Comparison of ENCODE assay signal across 28 cellular contexts in the genomic region with DNA sequence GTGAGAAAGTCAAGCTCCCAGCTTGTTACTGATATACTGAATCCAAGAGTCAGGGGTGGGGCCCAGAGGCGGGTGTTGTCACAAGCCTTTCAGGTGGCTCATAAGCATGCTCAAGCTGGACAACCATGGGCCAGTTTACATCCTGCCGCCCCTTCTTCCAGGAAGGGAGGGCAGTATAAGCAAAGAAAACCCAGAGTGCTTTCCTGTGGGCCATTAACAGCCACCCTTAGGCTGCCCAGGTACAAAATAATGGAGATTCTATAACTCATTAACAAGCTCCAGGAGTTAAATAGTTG.
"Had no signal": no experiment of that assay in that cellular context is flagged by ENCODE, and none has a peak within 500 bp of the region (broad histone marks: within the 10 kb centered on the region; RNA-seq: fewer than 3 reads in every experiment).

No MANE protein-coding gene starts in this region.

- H3K4me1 ChIP-seq: body of pancreas, colonic mucosa, left ventricle myocardium inferior, pancreas, psoas muscle, vagina had no signal

- H3K27me3 ChIP-seq: body of pancreas, colonic mucosa, sigmoid colon, upper lobe of left lung, vagina had no signal

- H3K27ac ChIP-seq: body of pancreas, colonic mucosa, epithelial cell of prostate, left ventricle myocardium inferior, pancreas, psoas muscle, sigmoid colon, upper lobe of left lung, vagina, VCaP had no signal

- H3K36me3 Mint-ChIP-seq: activated naive CD8-positive, alpha-beta T cell; stimulated activated effector memory CD8-positive, alpha-beta T cell treated with anti-CD3 and anti-CD28 coated beads, Interleukin-12 subunit alpha, Interleukin-12 subunit beta, amount 100 ng/mL, for 72 hours had no signal

- ATAC-seq: activated CD4-positive, CD25-positive, alpha-beta regulatory T cell treated with anti-CD3 and anti-CD28 coated beads, Interleukin-2, amount 50 U/mL, for 24 hours; body of pancreas; pancreas; psoas muscle; stimulated activated effector memory CD8-positive, alpha-beta T cell treated with anti-CD3 and anti-CD28 coated beads, Interleukin-12 subunit alpha, Interleukin-12 subunit beta, amount 100 ng/mL, for 72 hours had no signal

- H3K27ac Mint-ChIP-seq: activated naive CD8-positive, alpha-beta T cell; nephron progenitor cell; stimulated activated effector memory CD8-positive, alpha-beta T cell treated with anti-CD3 and anti-CD28 coated beads, Interleukin-12 subunit alpha, Interleukin-12 subunit beta, amount 100 ng/mL, for 72 hours; stimulated activated naive CD8-positive, alpha-beta T cell treated with anti-CD3 and anti-CD28 coated beads, Interleukin-15, Interleukin-2, amounts not matched to agents 100 ng/mL and 50 ng/mL, for 24 hours; T-helper 1 cell treated with Interleukin-12 subunit alpha and Interleukin-12 subunit beta and Interleukin-4 antibody, amounts not matched to agents 30 μg/mL and 1 μg/mL, for 36 hours had no signal

- H3K9me3 ChIP-seq: body of pancreas, colonic mucosa, left ventricle myocardium inferior, pancreas, psoas muscle, sigmoid colon, upper lobe of left lung, vagina had no signal

- H3K27me3 Mint-ChIP-seq: stimulated activated naive CD8-positive, alpha-beta T cell treated with anti-CD3 and anti-CD28 coated beads, Interleukin-15, Interleukin-2, amounts not matched to agents 100 ng/mL and 50 ng/mL, for 24 hours had no signal

- H3K4me3 Mint-ChIP-seq: activated naive CD8-positive, alpha-beta T cell; nephron progenitor cell; stimulated activated effector memory CD8-positive, alpha-beta T cell treated with anti-CD3 and anti-CD28 coated beads, Interleukin-12 subunit alpha, Interleukin-12 subunit beta, amount 100 ng/mL, for 72 hours; stimulated activated naive CD8-positive, alpha-beta T cell treated with anti-CD3 and anti-CD28 coated beads, Interleukin-15, Interleukin-2, amounts not matched to agents 100 ng/mL and 50 ng/mL, for 24 hours; T-helper 1 cell treated with Interleukin-12 subunit alpha and Interleukin-12 subunit beta and Interleukin-4 antibody, amounts not matched to agents 30 μg/mL and 1 μg/mL, for 36 hours had no signal

- H3K4me3 ChIP-seq: body of pancreas, colonic mucosa, left ventricle myocardium inferior, lung, pancreas, psoas muscle, sigmoid colon, upper lobe of left lung, vagina had no signal

- H3K4me1 Mint-ChIP-seq: nephron progenitor cell; stimulated activated effector memory CD8-positive, alpha-beta T cell treated with anti-CD3 and anti-CD28 coated beads, Interleukin-12 subunit alpha, Interleukin-12 subunit beta, amount 100 ng/mL, for 72 hours had no signal

- H3K36me3 ChIP-seq: colonic mucosa, left ventricle myocardium inferior, pancreas, sigmoid colon, upper lobe of left lung, vagina had no signal

- DNase-seq: activated CD4-positive, alpha-beta T cell treated with anti-CD3 and anti-CD28 coated beads for 48 hours; activated CD4-positive, alpha-beta T cell treated with anti-CD3 and anti-CD28 coated beads, Interleukin-2, amount 50 U/mL, for 48 hours; activated CD8-positive, alpha-beta memory T cell treated with anti-CD3 and anti-CD28 coated beads for 24 hours; activated effector memory CD4-positive, alpha-beta T cell treated with Interleukin-2 at 50 U/mL for 16 hours; activated naive CD4-positive, alpha-beta T cell treated with Interleukin-2 at 50 U/mL for 16 hours; anterior cingulate cortex; body of pancreas; colonic mucosa; effector CD8-positive, alpha-beta T cell; kidney glomerular epithelial cell; left ventricle myocardium inferior; nephron progenitor cell; pancreas; psoas muscle; sigmoid colon; small intestine; stimulated activated CD4-positive, alpha-beta T cell treated with anti-CD3 and anti-CD28 coated beads, Interleukin-4, amount 100 ng/mL, for 24 hours; T-helper 9 cell; upper lobe of left lung had no signal

- H3K9me3 Mint-ChIP-seq: nephron progenitor cell; stimulated activated effector memory CD8-positive, alpha-beta T cell treated with anti-CD3 and anti-CD28 coated beads, Interleukin-12 subunit alpha, Interleukin-12 subunit beta, amount 100 ng/mL, for 72 hours; stimulated activated naive CD8-positive, alpha-beta T cell treated with anti-CD3 and anti-CD28 coated beads, Interleukin-15, Interleukin-2, amounts not matched to agents 100 ng/mL and 50 ng/mL, for 24 hours; T-helper 1 cell treated with Interleukin-12 subunit alpha and Interleukin-12 subunit beta and Interleukin-4 antibody, amounts not matched to agents 30 μg/mL and 1 μg/mL, for 36 hours had no signal
